In genomic region chrX:84933956-84934556, GRCh38 we compare ENCODE assay signal across 26 cellular contexts.
"Had no signal": no experiment of that assay in that cellular context is flagged by ENCODE, and none has a peak within 500 bp of the region (broad histone marks: within the 10 kb centered on the region; RNA-seq: fewer than 3 reads in every experiment).

No MANE protein-coding gene starts in this region.

- H3K27ac ChIP-seq: coronary artery, esophagus squamous epithelium, heart right ventricle, psoas muscle, skin epidermis, spleen, thoracic aorta, tibial nerve, upper lobe of left lung had no signal

- H3K9me3 ChIP-seq: esophagus squamous epithelium, heart right ventricle, mucosa of descending colon, psoas muscle, spleen, thoracic aorta, tibial nerve, upper lobe of left lung had no signal

- H3K4me3 ChIP-seq: coronary artery, esophagus squamous epithelium, heart right ventricle, mucosa of descending colon, psoas muscle, skin epidermis, spleen, thoracic aorta, tibial nerve, upper lobe of left lung had no signal

- H3K36me3 ChIP-seq: esophagus squamous epithelium, heart right ventricle, spleen, thoracic aorta, tibial nerve, upper lobe of left lung had no signal

- H3K27ac Mint-ChIP-seq: mesothelial cell of epicardium; naive B cell; nephron progenitor cell; stimulated activated memory B cell treated with anti-CD40 and anti-IgM and Interleukin-4, amounts not matched to agents 10 μg/mL and 1 μg/mL and 100 μg/mL, for 72 hours had no signal

- H3K4me1 ChIP-seq: esophagus squamous epithelium, heart right ventricle, psoas muscle, spleen, tibial nerve, upper lobe of left lung had no signal

- H3K36me3 Mint-ChIP-seq: mesothelial cell of epicardium; naive B cell; stimulated activated memory B cell treated with anti-CD40 and anti-IgM and Interleukin-4, amounts not matched to agents 10 μg/mL and 1 μg/mL and 100 μg/mL, for 72 hours had no signal

- H3K9me3 Mint-ChIP-seq: stimulated activated memory B cell treated with anti-CD40 and anti-IgM and Interleukin-4, amounts not matched to agents 10 μg/mL and 1 μg/mL and 100 μg/mL, for 72 hours had no signal

- H3K27me3 Mint-ChIP-seq: naive B cell; stimulated activated memory B cell treated with anti-CD40 and anti-IgM and Interleukin-4, amounts not matched to agents 10 μg/mL and 1 μg/mL and 100 μg/mL, for 72 hours had no signal

- H3K27me3 ChIP-seq: esophagus squamous epithelium, tibial nerve, upper lobe of left lung had no signal

- DNase-seq: dermis blood vessel endothelial cell; effector memory CD4-positive, alpha-beta T cell; esophagus squamous epithelium; foreskin melanocyte; glutamatergic neuron; hippocampal formation; left colon; mesenchymal stem cell; mucosa of descending colon; naive B cell; nephron progenitor cell; nucleus accumbens; psoas muscle; spleen; stimulated activated CD4-positive, alpha-beta T cell treated with anti-CD3 and anti-CD28 coated beads, Interleukin-4, amount 100 ng/mL, for 4 hours; stimulated activated naive CD8-positive, alpha-beta T cell treated with anti-CD3 and anti-CD28 coated beads, Interleukin-15, Interleukin-2, amounts not matched to agents 100 U/mL and 50 U/mL, for 24 hours; substantia nigra had no signal

- H3K4me3 Mint-ChIP-seq: mesothelial cell of epicardium; naive B cell; nephron progenitor cell; stimulated activated memory B cell treated with anti-CD40 and anti-IgM and Interleukin-4, amounts not matched to agents 10 μg/mL and 1 μg/mL and 100 μg/mL, for 72 hours had no signal

- ATAC-seq: heart right ventricle; left colon; mucosa of descending colon; psoas muscle; right cardiac atrium; stimulated activated memory B cell treated with anti-CD40 and anti-IgM and Interleukin-4, amounts not matched to agents 10 μg/mL and 1 μg/mL and 100 μg/mL, for 72 hours; stimulated activated naive CD8-positive, alpha-beta T cell treated with anti-CD3 and anti-CD28 coated beads, Interleukin-15, Interleukin-2, amounts not matched to agents 100 U/mL and 50 U/mL, for 24 hours had no signal

- H3K4me1 Mint-ChIP-seq: mesothelial cell of epicardium; naive B cell; nephron progenitor cell; stimulated activated memory B cell treated with anti-CD40 and anti-IgM and Interleukin-4, amounts not matched to agents 10 μg/mL and 1 μg/mL and 100 μg/mL, for 72 hours had no signal
